2 cellular contexts compared by ENCODE assay signal in the genomic region with DNA sequence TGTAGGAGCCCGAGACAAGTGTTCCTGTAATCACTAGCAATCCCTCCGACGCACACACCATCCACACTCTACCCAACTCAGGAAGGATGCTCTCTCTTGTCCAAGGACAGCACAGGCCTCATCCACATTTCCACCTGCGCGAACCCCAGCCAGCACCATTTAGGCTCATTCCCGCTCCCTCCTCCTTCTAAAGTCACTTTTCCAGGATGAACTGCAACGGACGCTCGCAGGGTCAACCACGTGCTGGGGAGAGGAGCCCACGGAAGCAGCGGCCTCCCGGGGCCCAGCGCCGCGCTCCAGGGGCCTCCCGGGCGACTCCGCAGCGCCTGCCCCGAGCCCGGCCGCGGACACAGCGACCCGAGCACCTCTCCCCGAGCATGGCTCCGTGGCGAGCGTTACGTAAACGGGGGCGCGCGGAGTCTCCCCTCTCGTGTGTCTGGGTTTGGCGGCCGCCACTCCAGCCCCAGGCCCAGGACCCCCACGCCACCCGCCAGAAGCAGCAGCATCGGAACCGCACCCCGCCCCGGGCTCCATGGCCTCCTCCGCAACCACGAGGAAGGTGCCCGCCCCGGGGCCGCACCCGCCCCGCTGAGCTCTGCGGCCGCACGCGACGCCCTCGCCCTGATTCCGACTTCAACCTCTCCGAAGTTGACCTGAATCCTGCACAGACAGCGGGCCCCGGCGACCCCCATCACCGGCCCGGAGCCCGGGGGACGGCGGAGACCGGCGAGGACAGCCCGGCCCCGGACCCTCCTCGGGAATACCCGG.
TF ChIP-seq lines count a peak whose summit lies in the region.

No MANE protein-coding gene starts in this region.

TF ChIP-seq in GM23338, 12 proteins besides CTCF, POLR2A, EP300 and RAD21 (continues in another document):
- TF ChIP-seq JUNB (IDR thresholded peaks at IDR 0.05; ENCODE audit: unreplicated experiment) (no peak), STAT1 (IDR thresholded peaks at IDR 0.05; ENCODE audit: unreplicated experiment) (no peak), ETS1 (IDR thresholded peaks at IDR 0.05) (no peak), EZH2 (IDR thresholded peaks at IDR 0.05; ENCODE audit: low read depth, unreplicated experiment) (no peak), EZH2phosphoT487 (IDR thresholded peaks at IDR 0.05; ENCODE audit: unreplicated experiment) (no peak), NANOG (IDR thresholded peaks at IDR 0.05; ENCODE audit: borderline replicate concordance) (no peak), ZNF114 (CRISPR knock-in tag; IDR thresholded peaks at IDR 0.05) (no peak), CREB1 (CRISPR knock-in tag; IDR thresholded peaks at IDR 0.05; ENCODE audit: low read depth) (no peak), POLR2AphosphoS5 (IDR thresholded peaks at IDR 0.05; ENCODE audit: low read depth) (no peak)
- TF ChIP-seq, protein P1, sequence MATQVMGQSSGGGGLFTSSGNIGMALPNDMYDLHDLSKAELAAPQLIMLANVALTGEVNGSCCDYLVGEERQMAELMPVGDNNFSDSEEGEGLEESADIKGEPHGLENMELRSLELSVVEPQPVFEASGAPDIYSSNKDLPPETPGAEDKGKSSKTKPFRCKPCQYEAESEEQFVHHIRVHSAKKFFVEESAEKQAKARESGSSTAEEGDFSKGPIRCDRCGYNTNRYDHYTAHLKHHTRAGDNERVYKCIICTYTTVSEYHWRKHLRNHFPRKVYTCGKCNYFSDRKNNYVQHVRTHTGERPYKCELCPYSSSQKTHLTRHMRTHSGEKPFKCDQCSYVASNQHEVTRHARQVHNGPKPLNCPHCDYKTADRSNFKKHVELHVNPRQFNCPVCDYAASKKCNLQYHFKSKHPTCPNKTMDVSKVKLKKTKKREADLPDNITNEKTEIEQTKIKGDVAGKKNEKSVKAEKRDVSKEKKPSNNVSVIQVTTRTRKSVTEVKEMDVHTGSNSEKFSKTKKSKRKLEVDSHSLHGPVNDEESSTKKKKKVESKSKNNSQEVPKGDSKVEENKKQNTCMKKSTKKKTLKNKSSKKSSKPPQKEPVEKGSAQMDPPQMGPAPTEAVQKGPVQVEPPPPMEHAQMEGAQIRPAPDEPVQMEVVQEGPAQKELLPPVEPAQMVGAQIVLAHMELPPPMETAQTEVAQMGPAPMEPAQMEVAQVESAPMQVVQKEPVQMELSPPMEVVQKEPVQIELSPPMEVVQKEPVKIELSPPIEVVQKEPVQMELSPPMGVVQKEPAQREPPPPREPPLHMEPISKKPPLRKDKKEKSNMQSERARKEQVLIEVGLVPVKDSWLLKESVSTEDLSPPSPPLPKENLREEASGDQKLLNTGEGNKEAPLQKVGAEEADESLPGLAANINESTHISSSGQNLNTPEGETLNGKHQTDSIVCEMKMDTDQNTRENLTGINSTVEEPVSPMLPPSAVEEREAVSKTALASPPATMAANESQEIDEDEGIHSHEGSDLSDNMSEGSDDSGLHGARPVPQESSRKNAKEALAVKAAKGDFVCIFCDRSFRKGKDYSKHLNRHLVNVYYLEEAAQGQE (IDR thresholded peaks at IDR 0.05; ENCODE audit: unreplicated experiment): no peak

TF ChIP-seq in H1, 55 proteins besides CTCF, POLR2A, EP300 and RAD21:
- TF ChIP-seq, protein P2, sequence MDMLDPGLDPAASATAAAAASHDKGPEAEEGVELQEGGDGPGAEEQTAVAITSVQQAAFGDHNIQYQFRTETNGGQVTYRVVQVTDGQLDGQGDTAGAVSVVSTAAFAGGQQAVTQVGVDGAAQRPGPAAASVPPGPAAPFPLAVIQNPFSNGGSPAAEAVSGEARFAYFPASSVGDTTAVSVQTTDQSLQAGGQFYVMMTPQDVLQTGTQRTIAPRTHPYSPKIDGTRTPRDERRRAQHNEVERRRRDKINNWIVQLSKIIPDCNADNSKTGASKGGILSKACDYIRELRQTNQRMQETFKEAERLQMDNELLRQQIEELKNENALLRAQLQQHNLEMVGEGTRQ (IDR thresholded peaks at IDR 0.05; ENCODE audit: low read length): 0 out of 2 replicates have a peak, but pooled peaks have one; percentile 3
- TF ChIP-seq PHF8 (conservative IDR thresholded peaks at IDR 0.05; ENCODE audit: low read depth, low read length) (no peak), TAF1 (IDR thresholded peaks at IDR 0.05; ENCODE audit: low read depth, low read length) (0 out of 2 replicates have a peak, but pooled peaks have one; percentile 5), HDAC2 (IDR thresholded peaks at IDR 0.05; ENCODE audit: borderline replicate concordance in 1 of 2, low read depth in 2 of 2, low read length in 2 of 2) (0 out of 4 replicates have a peak, but pooled peaks of 1 of the 2 experiments have one; percentile 44), ASH2L (IDR thresholded peaks at IDR 0.05; ENCODE audit: low read length) (peak; percentile 42), ZNF274 (IDR thresholded peaks at IDR 0.05; ENCODE audit: borderline replicate concordance, extremely low read depth, low read length) (no peak), CREB1 (IDR thresholded peaks at IDR 0.05) (no peak), POLR2AphosphoS5 (IDR thresholded peaks at IDR 0.05; ENCODE audit: low read depth, low read length) (peak; percentile 36), KDM5A (IDR thresholded peaks at IDR 0.05; ENCODE audit: low read length) (0 out of 2 replicates have a peak, but pooled peaks have one; percentile 32)
- TF ChIP-seq, protein P3, sequence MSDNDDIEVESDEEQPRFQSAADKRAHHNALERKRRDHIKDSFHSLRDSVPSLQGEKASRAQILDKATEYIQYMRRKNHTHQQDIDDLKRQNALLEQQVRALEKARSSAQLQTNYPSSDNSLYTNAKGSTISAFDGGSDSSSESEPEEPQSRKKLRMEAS (IDR thresholded peaks at IDR 0.05): peak; percentile 62; the same call in 1 of the 2 replicates
TF ChIP-seq in H1: peak in this region for 7.
